ENCODE assay signal across 23 cellular contexts in the genomic region with DNA sequence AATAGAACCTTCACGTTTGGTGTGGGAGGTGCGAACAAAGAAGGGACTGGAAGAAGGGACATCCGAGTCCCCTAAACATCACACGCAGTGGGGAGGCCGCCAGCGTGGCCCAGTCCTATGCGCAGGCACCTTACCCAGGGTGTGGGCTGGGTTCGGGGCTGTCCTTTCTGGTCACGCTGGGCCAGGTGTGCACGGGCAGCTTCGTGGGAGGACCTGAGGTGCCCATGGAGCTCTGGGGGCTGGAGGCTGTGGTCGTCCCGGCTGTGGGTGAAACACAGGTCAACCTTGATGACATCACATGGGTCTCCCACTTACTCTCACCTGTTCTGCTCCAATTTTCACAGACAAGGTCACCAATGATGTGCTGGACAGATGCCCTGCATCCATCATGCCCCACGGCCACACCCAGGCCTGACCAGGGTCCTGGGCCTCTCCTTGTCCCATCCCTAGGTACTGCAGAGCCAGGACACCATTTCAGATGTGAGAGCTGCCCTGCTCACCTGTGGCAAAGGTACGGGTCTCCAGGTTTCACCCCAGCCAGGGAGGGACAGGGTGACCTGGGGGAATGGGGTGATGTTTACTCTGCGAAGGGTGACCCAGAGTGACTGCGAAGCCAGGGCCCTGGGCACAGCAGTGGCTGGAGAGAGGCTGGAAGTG. TPM values are rescaled to one million over a fixed set of nuclear protein-coding genes. Genes with fewer than 3 reads are reported as not detected.
"Had no signal": no experiment of that assay in that cellular context is flagged by ENCODE, and none has a peak within 500 bp of the region (broad histone marks: within the 10 kb centered on the region; RNA-seq: fewer than 3 reads in every experiment).

No MANE protein-coding gene starts in this region.

- ATAC-seq: effector memory CD8-positive, alpha-beta T cell; gastrocnemius medialis; heart right ventricle; left lung; stimulated activated effector memory CD8-positive, alpha-beta T cell treated with anti-CD3 and anti-CD28 coated beads, Interleukin-12 subunit alpha, Interleukin-12 subunit beta, amount 100 ng/mL, for 72 hours; stimulated activated naive CD8-positive, alpha-beta T cell treated with anti-CD3 and anti-CD28 coated beads, Interleukin-15, Interleukin-2, amounts not matched to agents 100 U/mL and 50 U/mL, for 24 hours had no signal

- H3K36me3 ChIP-seq: esophagus muscularis mucosa, gastrocnemius medialis, heart right ventricle, left lung, right atrium auricular region, suprapubic skin, thyroid gland, uterus had no signal

- DNase-seq: effector memory CD8-positive, alpha-beta T cell; gastrocnemius medialis; heart right ventricle; hypothalamus; islet precursor cell; mesenchymal stem cell; midbrain; naive B cell; stimulated activated CD4-positive, alpha-beta T cell treated with anti-CD3 and anti-CD28 coated beads, Interleukin-4, amount 100 ng/mL, for 1 hour; stimulated activated CD8-positive, alpha-beta memory T cell treated with anti-CD3 and anti-CD28 coated beads, Interleukin-4, amount 100 ng/mL, for 48 hours; stimulated activated naive CD8-positive, alpha-beta T cell treated with anti-CD3 and anti-CD28 coated beads, Interleukin-15, Interleukin-2, amounts not matched to agents 100 U/mL and 50 U/mL, for 24 hours; thyroid gland; uterus had no signal

- H3K4me3 ChIP-seq: esophagus muscularis mucosa, gastrocnemius medialis, heart right ventricle, left lung, lung, right atrium auricular region, suprapubic skin, thyroid gland, uterus had no signal

- H3K27ac ChIP-seq: epithelial cell of prostate, esophagus muscularis mucosa, gastrocnemius medialis, heart right ventricle, left lung, parathyroid adenoma, right atrium auricular region, suprapubic skin, thyroid gland, uterus had no signal

- H3K4me1 ChIP-seq: esophagus muscularis mucosa, gastrocnemius medialis, heart right ventricle, parathyroid adenoma, right atrium auricular region, suprapubic skin, uterus had no signal

- H3K9ac ChIP-seq: parathyroid adenoma had no signal

- H3K9me3 ChIP-seq: esophagus muscularis mucosa, gastrocnemius medialis, heart right ventricle, left lung, right atrium auricular region, suprapubic skin, thyroid gland, uterus had no signal

- H3K27me3 ChIP-seq: gastrocnemius medialis, left lung, right atrium auricular region, suprapubic skin, thyroid gland, uterus had no signal

RNA-seq across cellular contexts. Expression of gene CD300C, which starts 3.1 kb away (rescaled TPM):
- total RNA-seq: fibroblast of villous mesenchyme had no signal

RNA-seq across cellular contexts. Expression of gene CD300LB, which starts 11.6 kb away (rescaled TPM):
- total RNA-seq: fibroblast of villous mesenchyme, suprapubic skin, thyroid gland had no signal

RNA-seq across cellular contexts. Expression of gene CD300H, which starts 24.5 kb away (rescaled TPM):
- total RNA-seq: esophagus muscularis mucosa, fibroblast of villous mesenchyme, gastrocnemius medialis, omental fat pad, right atrium auricular region, suprapubic skin, thyroid gland, uterus had no signal
- polyA plus RNA-seq: heart right ventricle had no signal

RNA-seq across cellular contexts. Expression of gene CD300LD, which starts 49.2 kb away (rescaled TPM):
- total RNA-seq: esophagus muscularis mucosa, fibroblast of villous mesenchyme, gastrocnemius medialis, heart right ventricle, right atrium auricular region, suprapubic skin, thyroid gland, uterus had no signal
- polyA plus RNA-seq: heart right ventricle had no signal
